ENCODE assay signal across 13 cellular contexts in genomic region chr20:1896859-1897258, GRCh38. TPM values are rescaled to one million over a fixed set of nuclear protein-coding genes. Genes with fewer than 3 reads are reported as not detected.
DNase-seq lines count a peak whose midpoint lies in the region; ATAC-seq, FAIRE-seq and TF ChIP-seq lines count a peak whose summit lies in the region.
"Had no signal": no experiment of that assay in that cellular context is flagged by ENCODE, and none has a peak within 500 bp of the region (broad histone marks: within the 10 kb centered on the region; RNA-seq: fewer than 3 reads in every experiment).

No MANE protein-coding gene starts in this region.

- H3K27me3 Mint-ChIP-seq in neural progenitor cell (ENCODE audit: insufficient read depth, low read depth): peaks cover 2% of the 10 kb centered on the region

- TF ChIP-seq POLR2A in endothelial cell of umbilical vein (IDR thresholded peaks at IDR 0.05; ENCODE audit: low read depth, low read length): no peak

- peak overlapping the region; percentile 89 for H3K4me3 Mint-ChIP-seq in neural progenitor cell

- H3F3A ChIP-seq in neural progenitor cell (ENCODE audit: low read depth): peaks cover 32% of the 10 kb centered on the region

- ATAC-seq in pancreas (no peak), HG03460 (IDR thresholded peaks at IDR 0.05; ENCODE audit: unreplicated experiment) (no peak)
- ATAC-seq: T-cell had no signal

- CTCF ChIA-PET in AG04449 (lab: Yijun Ruan, JAX) (interaction anchor here (1.0 to 2.0 kb wide), 4 partner anchors 9 to 276 kb away, joined by 3 to 12 read pairs (median 6); no protein-coding TSS in a partner anchor), endothelial cell of umbilical vein (lab: Charles Lee) (interaction anchor here (0.9 to 1.9 kb wide), 3 partner anchors 94 to 120 kb away, joined by 3 to 6 read pairs (median 3); no protein-coding TSS in a partner anchor)

- peak overlapping the region; percentile 13 for H3K27ac Mint-ChIP-seq in neural progenitor cell
- H3K27ac Mint-ChIP-seq: T-cell had no signal

- no peaks in the 10 kb centered on the region for H3K9me3 ChIP-seq in OCI-LY3 (ENCODE audit: insufficient read depth, low read length)
- no peaks in the 10 kb centered on the region for H3K9me3 ChIP-seq in endothelial cell of umbilical vein (replicated peaks; ENCODE audit: control insufficient read depth, insufficient read depth, low read length)
- no peaks in the 10 kb centered on the region for H3K9me3 ChIP-seq in neural progenitor cell (ENCODE audit: low read depth)
- H3K9me3 ChIP-seq in pancreas: no peaks in the 10 kb centered on the region

- H3K79me2 ChIP-seq in OCI-LY3 (ENCODE audit: low read length) (peaks cover 85% of the 10 kb centered on the region), endothelial cell of umbilical vein (ENCODE audit: control insufficient read depth, insufficient read depth, low read length) (peaks cover 21% of the 10 kb centered on the region), neural progenitor cell (ENCODE audit: low read depth) (no peaks in the 10 kb centered on the region)

- H2AFZ ChIP-seq in OCI-LY3 (ENCODE audit: low read depth, low read length) (no peak overlapping the region), endothelial cell of umbilical vein (ENCODE audit: low read depth, low read length) (no peak overlapping the region), neural progenitor cell (replicated peaks) (no peak overlapping the region)

- POLR2A ChIA-PET in AG04449 (lab: Yijun Ruan, JAX): interaction anchor here (0.6 kb wide), 1 partner anchor 190 kb away, joined by 3 read pairs; no protein-coding TSS in a partner anchor
- POLR2A ChIA-PET in endothelial cell of umbilical vein (lab: Charles Lee): no interaction called here

- H3K27me3 ChIP-seq in OCI-LY3 (ENCODE audit: low read depth, low read length): no peaks in the 10 kb centered on the region
- H3K27me3 ChIP-seq in endothelial cell of umbilical vein (ENCODE audit: control insufficient read depth in 2 of 2, insufficient read depth in 2 of 2, low read length in 2 of 2): no peaks in the 10 kb centered on the region
- H3K27me3 ChIP-seq in neural progenitor cell: peaks cover 42% of the 10 kb centered on the region
- no peaks in the 10 kb centered on the region for H3K27me3 ChIP-seq in pancreas

- TSS peak; percentile 8 for BruUV-seq in endothelial cell of umbilical vein (replicated peaks; lab: Mats Ljungman, UMichigan)

- H3K36me3 ChIP-seq in OCI-LY3 (replicated peaks; ENCODE audit: low read depth, low read length) (peaks cover 3% of the 10 kb centered on the region), endothelial cell of umbilical vein (ENCODE audit: control insufficient read depth in 2 of 2, extremely low read depth in 1 of 2, insufficient read depth in 2 of 2, low read length in 2 of 2) (no peaks in the 10 kb centered on the region), neural progenitor cell (no peaks in the 10 kb centered on the region), pancreas (no peaks in the 10 kb centered on the region)

- H3K9ac ChIP-seq in OCI-LY3 (ENCODE audit: low read length) (peak overlapping the region; percentile 58), endothelial cell of umbilical vein (replicated peaks; ENCODE audit: extremely low read depth, insufficient read depth, low read length) (no peak overlapping the region), neural progenitor cell (no peak overlapping the region)

- H4K20me1 ChIP-seq in OCI-LY3 (ENCODE audit: insufficient read depth, low read length) (no peaks in the 10 kb centered on the region; the same call in 1 of the 2 replicates), endothelial cell of umbilical vein (replicated peaks; ENCODE audit: control insufficient read depth, extremely low read depth, insufficient read depth, low read length) (no peaks in the 10 kb centered on the region), neural progenitor cell (ENCODE audit: low read depth) (peaks cover 4% of the 10 kb centered on the region)

- intact Hi-C loops in endothelial cell of umbilical vein (cut with micrococcal nuclease) (loop anchor here (10.0 kb wide), 2 partner anchors 208 to 392 kb away; partner anchors contain the start of gene STK35), pancreas (cut with DNase I) (no loop called here)

- H3K4me1 Mint-ChIP-seq in neural progenitor cell: peaks cover 60% of the 10 kb centered on the region

- FAIRE-seq in endothelial cell of umbilical vein (lab: Jason Lieb, UNC) (no peak), pancreas (lab: Jason Lieb, UNC) (no peak)
- FAIRE-seq: GM18507 had no signal

- dilution Hi-C loops in endothelial cell of umbilical vein (cut with MboI; ENCODE audit: extremely low pct_ligation_motif_present, low sequenced_read_pairs): no loop called here

- H3K4me2 ChIP-seq in OCI-LY3 (ENCODE audit: low read length) (peak overlapping the region; percentile 95), endothelial cell of umbilical vein (ENCODE audit: insufficient read depth, low read length) (no peak overlapping the region), neural progenitor cell (peak overlapping the region; percentile 84)

- H3K9me1 ChIP-seq in endothelial cell of umbilical vein (replicated peaks; ENCODE audit: control insufficient read depth, extremely low read depth, insufficient read depth, low read length): no peaks in the 10 kb centered on the region

- H3K4me3 ChIP-seq in AG04449 (ENCODE audit: low read depth, low read length): peak overlapping the region; percentile 32
- H3K4me3 ChIP-seq in OCI-LY3 (ENCODE audit: low read length): peak overlapping the region; percentile 83
- no peak overlapping the region for H3K4me3 ChIP-seq in endothelial cell of umbilical vein (replicated peaks in 1 of 3; ENCODE audit: insufficient read depth in 1 of 3, low read depth in 1 of 3, low read length in 3 of 3)
- no peak overlapping the region for H3K4me3 ChIP-seq in neural progenitor cell
- no peak overlapping the region for H3K4me3 ChIP-seq in pancreas

- whole genome bisulfite sequencing in pancreas, 2 donors: 63 to 71% methylated on average over 8 of the region's 8 CpGs

- peaks cover 52% of the 10 kb centered on the region for H3K4me1 ChIP-seq in OCI-LY3 (ENCODE audit: low read length)
- peaks cover 8% of the 10 kb centered on the region for H3K4me1 ChIP-seq in endothelial cell of umbilical vein (ENCODE audit: control insufficient read depth, extremely low read depth, insufficient read depth, low read length)
- H3K4me1 ChIP-seq in neural progenitor cell: peaks cover 25% of the 10 kb centered on the region
- H3K4me1 ChIP-seq in pancreas: no peaks in the 10 kb centered on the region

- H3K36me3 Mint-ChIP-seq in neural progenitor cell: no peaks in the 10 kb centered on the region
- H3K36me3 Mint-ChIP-seq: T-cell had no signal

- H3K27ac ChIP-seq in OCI-LY3 (ENCODE audit: low read length) (peak overlapping the region; percentile 88), endothelial cell of umbilical vein (ENCODE audit: insufficient read depth, low read depth, low read length) (no peak overlapping the region), neural progenitor cell (no peak overlapping the region), pancreas (peak overlapping the region in 1 of 4 donors; percentile 28)

- TF ChIP-seq CTCF in AG04449 (IDR thresholded peaks at IDR 0.05; ENCODE audit: insufficient read depth, low read length, missing control alignments) (no peak), OCI-LY3 (IDR thresholded peaks at IDR 0.05; ENCODE audit: low read depth, low read length) (no peak), endothelial cell of umbilical vein (IDR thresholded peaks at IDR 0.05; ENCODE audit: extremely low read depth in 1 of 2, insufficient read depth in 1 of 2, low read depth in 1 of 2, low read length in 2 of 2) (no peak), neural progenitor cell (IDR thresholded peaks at IDR 0.05) (no peak), pancreas (IDR thresholded peaks at IDR 0.05) (no peak)

- DNase-seq in AG04449 (ENCODE audit: low read depth, low spot score): no peak
- DNase-seq in endothelial cell of umbilical vein (ENCODE audit: low read depth, low spot score): no peak
- no peak for DNase-seq in neural progenitor cell (ENCODE audit: low spot score)
- DNase-seq in pancreas: no peak
- DNase-seq in NCI-H2029 (lab: John Stamatoyannopoulos, UW): no peak
- DNase-seq in effector CD8-positive, alpha-beta T cell (lab: John Stamatoyannopoulos, UW): no peak
- DNase-seq: activated CD4-positive, alpha-beta T cell treated with anti-CD3 and anti-CD28 coated beads for 4 hours; NCI-H524 treated with DMSO at 0.1 percent for 48 hours; T-cell had no signal

- H3K9me3 Mint-ChIP-seq in neural progenitor cell: no peaks in the 10 kb centered on the region
- H3K9me3 Mint-ChIP-seq: central memory CD8-positive, alpha-beta T cell; T-cell had no signal

TF ChIP-seq in endothelial cell of umbilical vein, 7 proteins besides CTCF, POLR2A, EP300 and RAD21:
- no peak for TF ChIP-seq EZH2 (IDR thresholded peaks at IDR 0.05; ENCODE audit: borderline replicate concordance, low read depth, low read length, severe bottlenecking)
- no peak for TF ChIP-seq FOS (IDR thresholded peaks at IDR 0.05; ENCODE audit: borderline replicate concordance, insufficient read depth, low read length)
- TF ChIP-seq, protein P1, sequence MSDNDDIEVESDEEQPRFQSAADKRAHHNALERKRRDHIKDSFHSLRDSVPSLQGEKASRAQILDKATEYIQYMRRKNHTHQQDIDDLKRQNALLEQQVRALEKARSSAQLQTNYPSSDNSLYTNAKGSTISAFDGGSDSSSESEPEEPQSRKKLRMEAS (IDR thresholded peaks at IDR 0.05; ENCODE audit: insufficient read depth, insufficient read length): no peak
- no peak for TF ChIP-seq GATA2 (IDR thresholded peaks at IDR 0.05; ENCODE audit: insufficient read depth, insufficient read length, low read depth, low read length)
- TF ChIP-seq MYC (IDR thresholded peaks at IDR 0.05; ENCODE audit: low read depth, low read length): no peak
- no peak for TF ChIP-seq JUN (IDR thresholded peaks at IDR 0.05; ENCODE audit: borderline replicate concordance, insufficient read depth, insufficient read length, low read depth)
- TF ChIP-seq POLR2AphosphoS5 (IDR thresholded peaks at IDR 0.05; ENCODE audit: insufficient read depth, low read depth, low read length): no peak

RNA-seq across cellular contexts. Expression of gene SIRPA, which starts 1.7 kb away (rescaled TPM):
- total RNA-seq in endothelial cell of umbilical vein (58.3 and 59.2 TPM in 2 replicates), neural progenitor cell (ENCODE audit: low replicate concordance) (5.1 and 7.8 TPM in 2 replicates), pancreas (10 to 100 TPM in 2 of 6 donors, 1 to 10 TPM in 4; 7.2 to 25.8 (median 8.5) TPM)
- polyA plus RNA-seq in endothelial cell of umbilical vein (29.4 and 29.9 TPM in 2 replicates), pancreas (10 to 100 TPM in 1 of 2 donors, 1 to 10 TPM in 1; 8.6 to 13.1 TPM)
- 29.7 and 31.1 TPM in 2 replicates for polyA plus RNA-seq in endothelial cell of umbilical vein (2011; cell fraction: cytosol; rRNA removed)
- polyA plus RNA-seq in endothelial cell of umbilical vein (2011; cell fraction: nucleus; rRNA removed): 20.5 and 25.2 TPM in 2 replicates
- 44.4 and 51.5 TPM in 2 replicates for polyA plus RNA-seq in endothelial cell of umbilical vein (2012)
- polyA minus RNA-seq in endothelial cell of umbilical vein: 24.2 and 27.6 TPM in 2 replicates
- polyA minus RNA-seq in endothelial cell of umbilical vein (2011; cell fraction: cytosol; rRNA and poly(A)+ RNA removed): not detected
- polyA minus RNA-seq in endothelial cell of umbilical vein (2011; cell fraction: nucleus; rRNA and poly(A)+ RNA removed): 8.2 and 8.6 TPM in 2 replicates

Comparison
In these comparisons a context has a peak if more than half of its experiments do, and no peak if none do; other contexts are left out.
1. H3K4me3 ChIP-seq: peak in AG04449 (single experiment) and OCI-LY3 (single experiment); none in endothelial cell of umbilical vein (0 of 3), neural progenitor cell (single experiment) and pancreas (0 of 4).